ENCODE assay signal across 1 cellular context in genomic region chr3:136861890-136862610, GRCh38.
TF ChIP-seq lines count a peak whose summit lies in the region.

TSS of gene NCK1 (plus strand) at chr3:136862208. CDS start at chr3:136928002, 65,794 bp downstream.

TF ChIP-seq in HepG2, 621 proteins besides CTCF, POLR2A, EP300 and RAD21 (continued from another document and continues in another):
- peak; percentile 98 for TF ChIP-seq ZNF407 (CRISPR knock-in tag; IDR thresholded peaks at IDR 0.05; ENCODE audit: not compliant biosample characterization)
- peak; percentile 64; the same call in 1 of the 2 replicates for TF ChIP-seq ZNF329 (CRISPR knock-in tag; IDR thresholded peaks at IDR 0.05; ENCODE audit: low read depth)
- TF ChIP-seq GATAD2A (CRISPR knock-in tag; IDR thresholded peaks at IDR 0.05), result no peak
- TF ChIP-seq ZNF770 (CRISPR knock-in tag; IDR thresholded peaks at IDR 0.05), result peak; percentile 34; the same call in 1 of the 2 replicates
- TF ChIP-seq SRSF4 (IDR thresholded peaks at IDR 0.05; ENCODE audit: low read depth, low read length, poor library complexity, severe bottlenecking), result no peak
- peak; percentile 92 for TF ChIP-seq ZC3H13 (CRISPR knock-in tag; IDR thresholded peaks at IDR 0.05)
- peak; percentile 94 for TF ChIP-seq HBP1 (CRISPR knock-in tag; IDR thresholded peaks at IDR 0.05; ENCODE audit: low read depth)
- TF ChIP-seq ZNF468 (CRISPR knock-in tag; IDR thresholded peaks at IDR 0.05), result no peak
- TF ChIP-seq RFX5 (IDR thresholded peaks at IDR 0.05; ENCODE audit: low read depth, low read length), result peak; percentile 77
- no peak for TF ChIP-seq ZNF326 (CRISPR knock-in tag; IDR thresholded peaks at IDR 0.05; ENCODE audit: borderline replicate concordance)
- no peak for TF ChIP-seq NR3C1 (CRISPR knock-in tag; IDR thresholded peaks at IDR 0.05)
- TF ChIP-seq ZMYM2 (CRISPR knock-in tag; IDR thresholded peaks at IDR 0.05), result peak; percentile 83
- no peak for TF ChIP-seq EZH2 (conservative IDR thresholded peaks at IDR 0.05; ENCODE audit: low read depth, low read length)
- peak; percentile 73; the same call in 1 of the 2 replicates for TF ChIP-seq ZNF773 (CRISPR knock-in tag; IDR thresholded peaks at IDR 0.05; ENCODE audit: borderline replicate concordance)
- peak; percentile 85 for TF ChIP-seq REPIN1 (CRISPR knock-in tag; IDR thresholded peaks at IDR 0.05; ENCODE audit: borderline replicate concordance, low read depth)
- TF ChIP-seq ZXDC (CRISPR knock-in tag; IDR thresholded peaks at IDR 0.05), result no peak; the same call in 1 of the 2 replicates
- TF ChIP-seq TMF1 (CRISPR knock-in tag; IDR thresholded peaks at IDR 0.05; ENCODE audit: low read depth), result peak; percentile 93
- TF ChIP-seq SP4 (CRISPR knock-in tag; IDR thresholded peaks at IDR 0.05), result peak; percentile 86
- TF ChIP-seq MED8 (CRISPR knock-in tag; IDR thresholded peaks at IDR 0.05; ENCODE audit: insufficient replicate concordance), result no peak
- TF ChIP-seq IKZF5 (CRISPR knock-in tag; IDR thresholded peaks at IDR 0.05), result peak; percentile 79; the same call in 1 of the 2 replicates
- TF ChIP-seq POGZ (CRISPR knock-in tag; IDR thresholded peaks at IDR 0.05), result peak; percentile 85
- no peak for TF ChIP-seq NBN (conservative IDR thresholded peaks at IDR 0.05)
- TF ChIP-seq SUZ12 (IDR thresholded peaks at IDR 0.05; ENCODE audit: low read depth, low read length), result no peak
- peak; percentile 78 for TF ChIP-seq PITX1 (CRISPR knock-in tag; IDR thresholded peaks at IDR 0.05)
- peak; percentile 28; the same call in 1 of the 2 replicates for TF ChIP-seq ZNF460 (CRISPR knock-in tag; IDR thresholded peaks at IDR 0.05; ENCODE audit: borderline replicate concordance)
- peak; percentile 97 for TF ChIP-seq ZNF780A (CRISPR knock-in tag; IDR thresholded peaks at IDR 0.05)
- no peak for TF ChIP-seq RORA (CRISPR knock-in tag; IDR thresholded peaks at IDR 0.05)
- peak; percentile 85 for TF ChIP-seq ZNF501 (CRISPR knock-in tag; IDR thresholded peaks at IDR 0.05)
- no peak for TF ChIP-seq LRRFIP1 (CRISPR knock-in tag; conservative IDR thresholded peaks at IDR 0.05)
- TF ChIP-seq SIN3A (IDR thresholded peaks at IDR 0.05; ENCODE audit: borderline replicate concordance, low read depth, low read length), result peak; percentile 66; the same call in 1 of the 2 replicates
- peak; percentile 60 for TF ChIP-seq GABPA (IDR thresholded peaks at IDR 0.05; ENCODE audit: low read depth, low read length)
- peak; percentile 81 for TF ChIP-seq GABPA (CRISPR knock-in tag; IDR thresholded peaks at IDR 0.05; ENCODE audit: low read depth)
- TF ChIP-seq DRAP1 (CRISPR knock-in tag; IDR thresholded peaks at IDR 0.05), result peak; percentile 88
- no peak for TF ChIP-seq ZNF180 (CRISPR knock-in tag; IDR thresholded peaks at IDR 0.05; ENCODE audit: borderline replicate concordance, low read depth)
- TF ChIP-seq REL (CRISPR knock-in tag; conservative IDR thresholded peaks at IDR 0.05), result 0 out of 2 replicates have a peak, but pooled peaks have one; percentile 69
- TF ChIP-seq HES4 (CRISPR knock-in tag; IDR thresholded peaks at IDR 0.05; ENCODE audit: borderline replicate concordance), result peak; percentile 52
- no peak for TF ChIP-seq ATAD3A (CRISPR knock-in tag; IDR thresholded peaks at IDR 0.05)
- TF ChIP-seq REST (IDR thresholded peaks at IDR 0.05; ENCODE audit: borderline replicate concordance in 1 of 2, low read depth in 1 of 2, low read length in 2 of 2), result 0 out of 4 replicates have a peak, but pooled peaks of 1 of the 2 experiments have one; percentile 19
